Comparison of ENCODE assay signal across 1 cellular context in the genomic region with DNA sequence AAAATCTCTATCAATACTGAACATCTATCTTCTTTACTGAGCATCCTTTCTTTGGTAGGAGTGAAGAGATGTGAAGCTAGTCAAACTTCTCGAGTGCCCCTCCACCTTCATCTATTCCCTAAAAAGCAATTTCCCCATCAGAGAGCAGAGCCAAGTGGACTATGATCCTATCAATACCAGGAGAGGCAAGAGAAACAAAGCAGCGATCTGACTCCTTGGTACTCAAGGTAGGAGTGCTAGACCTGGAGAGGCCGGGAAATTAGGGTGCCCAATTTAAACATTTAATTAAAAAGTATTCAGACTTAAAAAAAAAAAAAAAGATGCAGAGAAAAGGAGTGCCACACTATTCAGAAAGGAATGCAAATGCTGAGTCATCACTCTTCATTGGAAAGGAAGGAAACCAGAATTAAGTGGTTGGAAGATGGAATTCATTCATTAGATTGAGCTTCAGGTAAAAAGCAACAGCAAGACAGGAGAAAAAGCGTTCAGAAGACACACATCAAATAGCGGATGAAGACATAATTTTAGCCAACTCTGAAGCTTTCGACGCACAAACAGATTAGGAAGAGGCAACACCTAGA.
TF ChIP-seq lines count a peak whose summit lies in the region.

No MANE protein-coding gene starts in this region.

TF ChIP-seq in HEK293, 187 proteins besides CTCF, POLR2A, EP300 and RAD21 (continued from another document):
- TF ChIP-seq GLIS2 (tag by site-specific recombination; IDR thresholded peaks at IDR 0.05) (no peak), ZBTB8A (tag by site-specific recombination; IDR thresholded peaks at IDR 0.05) (no peak), GLI4 (tag by site-specific recombination; IDR thresholded peaks at IDR 0.05) (no peak), ZFP69B (tag by site-specific recombination; IDR thresholded peaks at IDR 0.05) (no peak), ZNF214 (tag by site-specific recombination; IDR thresholded peaks at IDR 0.05; ENCODE audit: borderline replicate concordance) (no peak), ZNF555 (tag by site-specific recombination; conservative IDR thresholded peaks at IDR 0.05) (no peak), PRDM1 (tag by site-specific recombination; IDR thresholded peaks at IDR 0.05) (peak; percentile 95), ZNF169 (tag by site-specific recombination; IDR thresholded peaks at IDR 0.05) (no peak), ZNF366 (tag by site-specific recombination; conservative IDR thresholded peaks at IDR 0.05) (peak; percentile 60; the same call in 1 of the 2 replicates), ZNF558 (tag by site-specific recombination; IDR thresholded peaks at IDR 0.05) (no peak), ZNF394 (tag by site-specific recombination; IDR thresholded peaks at IDR 0.05; ENCODE audit: borderline replicate concordance) (no peak), ZNF391 (tag by site-specific recombination; IDR thresholded peaks at IDR 0.05; ENCODE audit: borderline replicate concordance, low read depth) (peak; percentile 69; the same call in 1 of the 2 replicates), SETDB1 (IDR thresholded peaks at IDR 0.05; ENCODE audit: insufficient read length, low read length) (no peak), ZNF324 (tag by site-specific recombination; IDR thresholded peaks at IDR 0.05) (no peak), WT1 (tag by site-specific recombination; IDR thresholded peaks at IDR 0.05) (no peak), ZNF274 (IDR thresholded peaks at IDR 0.05; ENCODE audit: low read length) (no peak), ZNF274 (tag by site-specific recombination; IDR thresholded peaks at IDR 0.05; ENCODE audit: borderline replicate concordance) (no peak), ZNF626 (tag by site-specific recombination; IDR thresholded peaks at IDR 0.05) (no peak), ZNF792 (tag by site-specific recombination; IDR thresholded peaks at IDR 0.05) (no peak), ZNF341 (tag by site-specific recombination; IDR thresholded peaks at IDR 0.05; ENCODE audit: low read depth) (no peak), OSR2 (tag by site-specific recombination; IDR thresholded peaks at IDR 0.05) (no peak), ZNF843 (tag by site-specific recombination; IDR thresholded peaks at IDR 0.05) (no peak), ZNF223 (tag by site-specific recombination; IDR thresholded peaks at IDR 0.05) (no peak), ZNF16 (tag by site-specific recombination; IDR thresholded peaks at IDR 0.05; ENCODE audit: low read depth) (no peak), ZNF701 (tag by site-specific recombination; IDR thresholded peaks at IDR 0.05) (no peak), ZNF510 (tag by site-specific recombination; IDR thresholded peaks at IDR 0.05; ENCODE audit: insufficient replicate concordance) (no peak), ZNF629 (tag by site-specific recombination; IDR thresholded peaks at IDR 0.05) (peak; percentile 10; the same call in 1 of the 2 replicates), ZXDB (tag by site-specific recombination; IDR thresholded peaks at IDR 0.05) (0 out of 2 replicates have a peak, but pooled peaks have one; percentile 2), TRIM28 (IDR thresholded peaks at IDR 0.05; ENCODE audit: borderline replicate concordance, low read length) (no peak), OVOL3 (tag by site-specific recombination; IDR thresholded peaks at IDR 0.05) (no peak), ZNF112 (tag by site-specific recombination; IDR thresholded peaks at IDR 0.05) (no peak)
- TF ChIP-seq, protein P1, sequence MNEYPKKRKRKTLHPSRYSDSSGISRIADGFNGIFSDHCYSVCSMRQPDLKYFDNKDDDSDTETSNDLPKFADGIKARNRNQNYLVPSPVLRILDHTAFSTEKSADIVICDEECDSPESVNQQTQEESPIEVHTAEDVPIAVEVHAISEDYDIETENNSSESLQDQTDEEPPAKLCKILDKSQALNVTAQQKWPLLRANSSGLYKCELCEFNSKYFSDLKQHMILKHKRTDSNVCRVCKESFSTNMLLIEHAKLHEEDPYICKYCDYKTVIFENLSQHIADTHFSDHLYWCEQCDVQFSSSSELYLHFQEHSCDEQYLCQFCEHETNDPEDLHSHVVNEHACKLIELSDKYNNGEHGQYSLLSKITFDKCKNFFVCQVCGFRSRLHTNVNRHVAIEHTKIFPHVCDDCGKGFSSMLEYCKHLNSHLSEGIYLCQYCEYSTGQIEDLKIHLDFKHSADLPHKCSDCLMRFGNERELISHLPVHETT (tag by site-specific recombination; IDR thresholded peaks at IDR 0.05), result no peak
- TF ChIP-seq, protein P2, sequence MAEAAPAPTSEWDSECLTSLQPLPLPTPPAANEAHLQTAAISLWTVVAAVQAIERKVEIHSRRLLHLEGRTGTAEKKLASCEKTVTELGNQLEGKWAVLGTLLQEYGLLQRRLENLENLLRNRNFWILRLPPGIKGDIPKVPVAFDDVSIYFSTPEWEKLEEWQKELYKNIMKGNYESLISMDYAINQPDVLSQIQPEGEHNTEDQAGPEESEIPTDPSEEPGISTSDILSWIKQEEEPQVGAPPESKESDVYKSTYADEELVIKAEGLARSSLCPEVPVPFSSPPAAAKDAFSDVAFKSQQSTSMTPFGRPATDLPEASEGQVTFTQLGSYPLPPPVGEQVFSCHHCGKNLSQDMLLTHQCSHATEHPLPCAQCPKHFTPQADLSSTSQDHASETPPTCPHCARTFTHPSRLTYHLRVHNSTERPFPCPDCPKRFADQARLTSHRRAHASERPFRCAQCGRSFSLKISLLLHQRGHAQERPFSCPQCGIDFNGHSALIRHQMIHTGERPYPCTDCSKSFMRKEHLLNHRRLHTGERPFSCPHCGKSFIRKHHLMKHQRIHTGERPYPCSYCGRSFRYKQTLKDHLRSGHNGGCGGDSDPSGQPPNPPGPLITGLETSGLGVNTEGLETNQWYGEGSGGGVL (tag by site-specific recombination; IDR thresholded peaks at IDR 0.05), result no peak
- TF ChIP-seq, protein P3, sequence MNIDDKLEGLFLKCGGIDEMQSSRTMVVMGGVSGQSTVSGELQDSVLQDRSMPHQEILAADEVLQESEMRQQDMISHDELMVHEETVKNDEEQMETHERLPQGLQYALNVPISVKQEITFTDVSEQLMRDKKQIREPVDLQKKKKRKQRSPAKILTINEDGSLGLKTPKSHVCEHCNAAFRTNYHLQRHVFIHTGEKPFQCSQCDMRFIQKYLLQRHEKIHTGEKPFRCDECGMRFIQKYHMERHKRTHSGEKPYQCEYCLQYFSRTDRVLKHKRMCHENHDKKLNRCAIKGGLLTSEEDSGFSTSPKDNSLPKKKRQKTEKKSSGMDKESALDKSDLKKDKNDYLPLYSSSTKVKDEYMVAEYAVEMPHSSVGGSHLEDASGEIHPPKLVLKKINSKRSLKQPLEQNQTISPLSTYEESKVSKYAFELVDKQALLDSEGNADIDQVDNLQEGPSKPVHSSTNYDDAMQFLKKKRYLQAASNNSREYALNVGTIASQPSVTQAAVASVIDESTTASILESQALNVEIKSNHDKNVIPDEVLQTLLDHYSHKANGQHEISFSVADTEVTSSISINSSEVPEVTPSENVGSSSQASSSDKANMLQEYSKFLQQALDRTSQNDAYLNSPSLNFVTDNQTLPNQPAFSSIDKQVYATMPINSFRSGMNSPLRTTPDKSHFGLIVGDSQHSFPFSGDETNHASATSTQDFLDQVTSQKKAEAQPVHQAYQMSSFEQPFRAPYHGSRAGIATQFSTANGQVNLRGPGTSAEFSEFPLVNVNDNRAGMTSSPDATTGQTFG (tag by site-specific recombination; IDR thresholded peaks at IDR 0.05; ENCODE audit: borderline replicate concordance), result no peak
- TF ChIP-seq, protein P4, sequence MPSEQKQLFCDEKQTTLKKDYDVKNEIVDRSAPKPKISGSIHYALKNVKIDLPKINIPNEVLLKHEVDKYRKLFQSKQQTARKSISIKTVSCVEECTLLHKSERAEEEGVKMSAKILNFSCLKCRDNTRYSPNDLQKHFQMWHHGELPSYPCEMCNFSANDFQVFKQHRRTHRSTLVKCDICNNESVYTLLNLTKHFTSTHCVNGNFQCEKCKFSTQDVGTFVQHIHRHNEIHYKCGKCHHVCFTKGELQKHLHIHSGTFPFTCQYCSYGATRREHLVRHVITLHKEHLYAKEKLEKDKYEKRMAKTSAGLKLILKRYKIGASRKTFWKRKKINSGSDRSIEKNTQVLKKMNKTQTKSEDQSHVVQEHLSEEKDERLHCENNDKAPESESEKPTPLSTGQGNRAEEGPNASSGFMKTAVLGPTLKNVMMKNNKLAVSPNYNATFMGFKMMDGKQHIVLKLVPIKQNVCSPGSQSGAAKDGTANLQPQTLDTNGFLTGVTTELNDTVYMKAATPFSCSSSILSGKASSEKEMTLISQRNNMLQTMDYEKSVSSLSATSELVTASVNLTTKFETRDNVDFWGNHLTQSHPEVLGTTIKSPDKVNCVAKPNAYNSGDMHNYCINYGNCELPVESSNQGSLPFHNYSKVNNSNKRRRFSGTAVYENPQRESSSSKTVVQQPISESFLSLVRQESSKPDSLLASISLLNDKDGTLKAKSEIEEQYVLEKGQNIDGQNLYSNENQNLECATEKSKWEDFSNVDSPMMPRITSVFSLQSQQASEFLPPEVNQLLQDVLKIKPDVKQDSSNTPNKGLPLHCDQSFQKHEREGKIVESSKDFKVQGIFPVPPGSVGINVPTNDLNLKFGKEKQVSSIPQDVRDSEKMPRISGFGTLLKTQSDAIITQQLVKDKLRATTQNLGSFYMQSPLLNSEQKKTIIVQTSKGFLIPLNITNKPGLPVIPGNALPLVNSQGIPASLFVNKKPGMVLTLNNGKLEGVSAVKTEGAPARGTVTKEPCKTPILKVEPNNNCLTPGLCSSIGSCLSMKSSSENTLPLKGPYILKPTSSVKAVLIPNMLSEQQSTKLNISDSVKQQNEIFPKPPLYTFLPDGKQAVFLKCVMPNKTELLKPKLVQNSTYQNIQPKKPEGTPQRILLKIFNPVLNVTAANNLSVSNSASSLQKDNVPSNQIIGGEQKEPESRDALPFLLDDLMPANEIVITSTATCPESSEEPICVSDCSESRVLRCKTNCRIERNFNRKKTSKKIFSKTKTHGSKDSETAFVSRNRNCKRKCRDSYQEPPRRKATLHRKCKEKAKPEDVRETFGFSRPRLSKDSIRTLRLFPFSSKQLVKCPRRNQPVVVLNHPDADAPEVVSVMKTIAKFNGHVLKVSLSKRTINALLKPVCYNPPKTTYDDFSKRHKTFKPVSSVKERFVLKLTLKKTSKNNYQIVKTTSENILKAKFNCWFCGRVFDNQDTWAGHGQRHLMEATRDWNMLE (tag by site-specific recombination; conservative IDR thresholded peaks at IDR 0.05; ENCODE audit: low read depth), result no peak
- TF ChIP-seq, protein P5, sequence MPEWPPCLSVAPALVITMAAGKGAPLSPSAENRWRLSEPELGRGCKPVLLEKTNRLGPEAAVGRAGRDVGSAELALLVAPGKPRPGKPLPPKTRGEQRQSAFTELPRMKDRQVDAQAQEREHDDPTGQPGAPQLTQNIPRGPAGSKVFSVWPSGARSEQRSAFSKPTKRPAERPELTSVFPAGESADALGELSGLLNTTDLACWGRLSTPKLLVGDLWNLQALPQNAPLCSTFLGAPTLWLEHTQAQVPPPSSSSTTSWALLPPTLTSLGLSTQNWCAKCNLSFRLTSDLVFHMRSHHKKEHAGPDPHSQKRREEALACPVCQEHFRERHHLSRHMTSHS (tag by site-specific recombination; IDR thresholded peaks at IDR 0.05), result no peak
